8 cellular contexts compared by ENCODE assay signal in the genomic region with DNA sequence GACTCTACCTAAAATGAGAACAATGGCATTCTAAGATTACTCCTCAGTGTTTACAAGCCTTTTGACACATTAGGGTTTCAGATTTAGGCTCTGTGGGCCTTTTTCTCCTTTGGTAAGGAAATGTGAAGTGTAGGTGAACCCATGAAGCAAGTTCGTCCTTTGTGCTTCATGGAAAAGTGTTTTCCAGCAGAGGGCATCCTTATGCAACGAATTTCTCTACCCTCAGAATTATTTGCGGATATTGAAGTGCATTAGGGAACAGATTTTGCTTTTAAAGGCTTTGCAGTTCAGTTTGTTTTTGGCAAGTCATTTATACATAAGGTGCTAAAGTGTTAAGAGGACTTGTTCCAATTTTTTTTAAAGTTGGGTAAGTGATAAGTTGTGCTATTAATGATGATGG. TPM values are rescaled to one million over a fixed set of nuclear protein-coding genes. Genes with fewer than 3 reads are reported as not detected.
A peak's percentile ranks its signal among the peaks of the same experiment; 100 is the strongest.
DNase-seq lines count a peak whose midpoint lies in the region; ATAC-seq and TF ChIP-seq lines count a peak whose summit lies in the region.

No MANE protein-coding gene starts in this region.

- no peak for TF ChIP-seq POLR2A in heart left ventricle (IDR thresholded peaks at IDR 0.05)
- no peak for TF ChIP-seq POLR2A in ovary (IDR thresholded peaks at IDR 0.05)

- 4 to 7% (median 5%) methylated on average over 3 of the region's 3 CpGs for WGBS in heart left ventricle, 4 donors
- 2 to 6% (median 2%) methylated on average over 3 of the region's 3 CpGs for WGBS in ovary, 3 donors

- H3K9me3 ChIP-seq in heart left ventricle (peaks cover 0 to 5% (median 0%) of the 10 kb centered on the region in 12 donors), ovary (no peaks in the 10 kb centered on the region)

- no peak overlapping the region for H3K27ac ChIP-seq in heart left ventricle
- no peak overlapping the region for H3K27ac ChIP-seq in ovary

- H3K36me3 ChIP-seq in heart left ventricle = no peaks in the 10 kb centered on the region
- no peaks in the 10 kb centered on the region for H3K36me3 ChIP-seq in ovary

- H3K27me3 ChIP-seq in heart left ventricle (no peaks in the 10 kb centered on the region), ovary (no peaks in the 10 kb centered on the region)

- TF ChIP-seq CTCF in heart left ventricle (IDR thresholded peaks at IDR 0.05) = peak in 9 of 12 donors; percentile 28 to 59 (median 44)
- peak; percentile 73 for TF ChIP-seq CTCF in epithelial cell of proximal tubule (conservative IDR thresholded peaks at IDR 0.05; ENCODE audit: low read depth, low read length)
- TF ChIP-seq CTCF in ovary (IDR thresholded peaks at IDR 0.05) = no peak

- ATAC-seq in heart left ventricle (no peak), left ventricle myocardium superior (no peak), GM21619 (IDR thresholded peaks at IDR 0.05; ENCODE audit: unreplicated experiment) (no peak)

- DNase-seq in heart left ventricle (no peak), left ventricle myocardium superior (no peak), NCI-H748 (lab: John Stamatoyannopoulos, UW; ENCODE audit: unreplicated experiment) (peak; percentile 80), epithelial cell of proximal tubule (ENCODE audit: low read depth) (no peak), superior temporal gyrus (ENCODE audit: extremely low spot score) (peak; percentile 68), ovary (no peak)
- no peak for DNase-seq in activated CD8-positive, alpha-beta memory T cell treated with anti-CD3 and anti-CD28 coated beads, Interleukin-2, amount 50 U/mL, for 48 hours

- no peak overlapping the region for H3K4me3 ChIP-seq in heart left ventricle
- H3K4me3 ChIP-seq in epithelial cell of proximal tubule (ENCODE audit: low read depth, low read length) = no peak overlapping the region
- H3K4me3 ChIP-seq in ovary = no peak overlapping the region

- TF ChIP-seq EP300 in ovary (IDR thresholded peaks at IDR 0.05) = no peak

- H3K4me1 ChIP-seq in heart left ventricle (no peaks in the 10 kb centered on the region), ovary (ENCODE audit: insufficient read depth) (no peaks in the 10 kb centered on the region)

- intact Hi-C loops in heart left ventricle (cut with DNase I) (loop anchor here in 1 of 10 donors (10.0 kb wide), 1 partner anchor 646 kb away; no protein-coding TSS in a partner anchor), left ventricle myocardium superior (cut with micrococcal nuclease) (loop anchor here (10.0 kb wide), 1 partner anchor 646 kb away; no protein-coding TSS in a partner anchor), ovary (cut with DNase I) (no loop called here)

RNA-seq across cellular contexts. Expression of a gene that starts 55.7 kb away (rescaled TPM):
- total RNA-seq in heart left ventricle (1 to 10 TPM in 6 of 9 donors, under 1 TPM in 2, not detected in 1; 0.53 to 2.4 (median 1.3) TPM), left ventricle myocardium superior (1.1 TPM), epithelial cell of proximal tubule (21.8 and 26.1 TPM in 2 replicates), ovary (10 to 100 TPM in 1 of 7 donors, 1 to 10 TPM in 6; 1.1 to 10.4 (median 5.9) TPM)
- polyA plus RNA-seq in heart left ventricle (under 1 TPM; 0.06 to 0.15 TPM), ovary (1 to 10 TPM; 2.2 to 4.7 TPM)

Comparison
In these comparisons a context has a peak if more than half of its experiments do, and no peak if none do; other contexts are left out.
1. DNase-seq: peak in NCI-H748 (single experiment) and superior temporal gyrus (single experiment); none in heart left ventricle (0 of 5), left ventricle myocardium superior (single experiment), epithelial cell of proximal tubule (single experiment), ovary (0 of 5) and activated CD8-positive, alpha-beta memory T cell treated with anti-CD3 and anti-CD28 coated beads, Interleukin-2, amount 50 U/mL, for 48 hours (single experiment).
2. CTCF ChIP-seq: peak in heart left ventricle (9 of 12) and epithelial cell of proximal tubule (single experiment); none in ovary (0 of 3).